Comparison of ENCODE assay signal across 19 cellular contexts in genomic region chr1:87058343-87058649, GRCh38.
DNase-seq lines count a peak whose midpoint lies in the region; ATAC-seq and TF ChIP-seq lines count a peak whose summit lies in the region.
"Had no signal": no experiment of that assay in that cellular context is flagged by ENCODE, and none has a peak within 500 bp of the region (broad histone marks: within the 10 kb centered on the region; RNA-seq: fewer than 3 reads in every experiment).

No MANE protein-coding gene starts in this region.

- H3K27ac ChIP-seq in spleen, result peak overlapping the region; percentile 14 to 81 (median 60)

- 53 to 82% (median 69%) methylated on average over 1 of the region's 1 CpG for WGBS in spleen, 5 donors

- no peaks in the 10 kb centered on the region for H3K36me3 ChIP-seq in spleen
- H3K36me3 ChIP-seq: Peyer's patch, transverse colon had no signal

- no peaks in the 10 kb centered on the region for H3K27me3 ChIP-seq in spleen (replicated peaks in 1 of 7)
- H3K27me3 ChIP-seq: Peyer's patch, transverse colon had no signal

- H3K9me3 ChIP-seq in spleen, result peaks cover 0 to 8% (median 4%) of the 10 kb centered on the region in 8 donors
- H3K9me3 ChIP-seq: Peyer's patch had no signal

- intact Hi-C loops in spleen (cut with DNase I; ENCODE audit: low total_unique reads), result no loop called here

- no peak for TF ChIP-seq POLR2A in spleen (IDR thresholded peaks at IDR 0.05)

- no peak for ATAC-seq in GM18873 (IDR thresholded peaks at IDR 0.05; ENCODE audit: low FRiP score, unreplicated experiment)
- ATAC-seq: GM23338, T-cell had no signal

- H3K4me3 ChIP-seq in fibroblast of mammary gland (ENCODE audit: control insufficient read depth, low read depth, low read length) (no peak overlapping the region), spleen (peak overlapping the region in 1 of 8 donors; percentile 53)
- H3K4me3 ChIP-seq: GM23338, transverse colon had no signal

- DNase-seq in GM03348 (ENCODE audit: low spot score), result peak; percentile 18
- DNase-seq in LHCN-M2 (ENCODE audit: low read depth), result peak; percentile 28
- DNase-seq in fibroblast of mammary gland (ENCODE audit: low read depth), result peak; percentile 57
- DNase-seq in spleen, result no peak
- DNase-seq in middle frontal gyrus (ENCODE audit: extremely low spot score, low spot score), result no peak
- DNase-seq in activated T-cell treated with anti-CD3 and anti-CD28 coated beads, Interleukin-2, amount 50 U/mL, for 48 hours, result no peak
- no peak for DNase-seq in activated naive CD4-positive, alpha-beta T cell treated with Interleukin-2 at 50 U/mL for 16 hours
- DNase-seq: activated CD8-positive, alpha-beta memory T cell treated with anti-CD3 and anti-CD28 coated beads, Interleukin-2, amount 50 U/mL, for 48 hours; activated naive CD8-positive, alpha-beta T cell treated with anti-CD3 and anti-CD28 coated beads for 36 hours; CD4-positive, alpha-beta T cell; GDM1; midbrain; NCI-H1092 treated with DMSO at 0.1 percent for 48 hours; NCI-H446 treated with DMSO at 0.1 percent for 48 hours; Peyer's patch; T-cell; transverse colon had no signal

- TF ChIP-seq CTCF in fibroblast of mammary gland (conservative IDR thresholded peaks at IDR 0.05; ENCODE audit: control insufficient read depth, insufficient read depth, low read depth, low read length) (no peak), spleen (IDR thresholded peaks at IDR 0.05 in 8 of 11, conservative IDR thresholded peaks at IDR 0.05 in 3 of 11) (no peak)

- peaks cover 0 to 67% (median 32%) of the 10 kb centered on the region in 6 donors for H3K4me1 ChIP-seq in spleen

Comparison
In these comparisons a context has a peak if more than half of its experiments do, and no peak if none do; other contexts are left out.
1. DNase-seq: peak in GM03348 (single experiment), LHCN-M2 (single experiment) and fibroblast of mammary gland (single experiment); none in spleen (single experiment), middle frontal gyrus (single experiment), activated T-cell treated with anti-CD3 and anti-CD28 coated beads, Interleukin-2, amount 50 U/mL, for 48 hours (0 of 2) and activated naive CD4-positive, alpha-beta T cell treated with Interleukin-2 at 50 U/mL for 16 hours (single experiment).